Comparison of ENCODE assay signal across 8 cellular contexts in genomic region chr16:84952335-84953050, GRCh38. TPM values are rescaled to one million over a fixed set of nuclear protein-coding genes. Genes with fewer than 3 reads are reported as not detected.
DNase-seq lines count a peak whose midpoint lies in the region; ATAC-seq, FAIRE-seq and TF ChIP-seq lines count a peak whose summit lies in the region.

No MANE protein-coding gene starts in this region.

- TF ChIP-seq CTCF in WERI-Rb-1 (IDR thresholded peaks at IDR 0.05; ENCODE audit: low read depth, low read length) (peak; percentile 79), breast epithelium (IDR thresholded peaks at IDR 0.05) (peak; percentile 86 to 95 (median 88))

- H3K36me3 ChIP-seq in WERI-Rb-1 (no peaks in the 10 kb centered on the region), breast epithelium (no peaks in the 10 kb centered on the region)

- no peak for TF ChIP-seq POLR2A in H54 (IDR thresholded peaks at IDR 0.05; ENCODE audit: low read depth, low read length)
- TF ChIP-seq POLR2A in breast epithelium (IDR thresholded peaks at IDR 0.05): no peak

- intact Hi-C loops in breast epithelium (cut with DNase I; ENCODE audit: low total_unique reads): loop anchor here (10.0 kb wide), 1 partner anchor 198 kb away; no protein-coding TSS in a partner anchor

- FAIRE-seq in H54 (lab: Jason Lieb, UNC): no peak

- ATAC-seq in HG02938 (IDR thresholded peaks at IDR 0.05; ENCODE audit: unreplicated experiment): no peak

- H3K4me3 ChIP-seq in WERI-Rb-1 (ENCODE audit: low read depth, low read length) (no peak overlapping the region), breast epithelium (no peak overlapping the region)

- H3K9me3 ChIP-seq in WERI-Rb-1 (ENCODE audit: severe bottlenecking): no peaks in the 10 kb centered on the region
- no peaks in the 10 kb centered on the region for H3K9me3 ChIP-seq in breast epithelium

- H3K4me1 ChIP-seq in breast epithelium: no peaks in the 10 kb centered on the region

- no peaks in the 10 kb centered on the region for H3K27me3 ChIP-seq in WERI-Rb-1 (ENCODE audit: insufficient read depth, low read depth, severe bottlenecking)
- H3K27me3 ChIP-seq in breast epithelium: no peaks in the 10 kb centered on the region

- DNase-seq in COLO829 (ENCODE audit: low spot score): peak; percentile 47
- peak; percentile 78 for DNase-seq in H54 (ENCODE audit: insufficient read length, low spot score)
- peak; percentile 47 for DNase-seq in NCI-H2171 (lab: John Stamatoyannopoulos, UW)
- peak; percentile 86 for DNase-seq in WERI-Rb-1
- DNase-seq in breast epithelium (ENCODE audit: low spot score in 2 of 2): peak; percentile 69 to 71
- peak; percentile 98 for DNase-seq in islet precursor cell
- peak; percentile 37 to 40 for DNase-seq in stimulated activated CD4-positive, alpha-beta T cell treated with anti-CD3 and anti-CD28 coated beads, Interleukin-15, amount 100 ng/mL, for 1 hour (ENCODE audit: low read depth in 1 of 2, low spot score in 1 of 2)

- H3K27ac ChIP-seq in WERI-Rb-1 (peak overlapping the region; percentile 96), breast epithelium (no peak overlapping the region)

RNA-seq across cellular contexts. Expression of gene ZDHHC7, which starts 58.8 kb away (rescaled TPM):
- 10 to 100 TPM; 38.7 to 69.6 (median 41.1) TPM for total RNA-seq in breast epithelium

Comparison
In these comparisons a context has a peak if more than half of its experiments do, and no peak if none do; other contexts are left out.
1. DNase-seq: peak in every context shown above with its lines; median percentile 98 in islet precursor cell; 86 in WERI-Rb-1; 78 in H54; 70 in breast epithelium; 47 in COLO829; 47 in NCI-H2171; 38 in stimulated activated CD4-positive, alpha-beta T cell treated with anti-CD3 and anti-CD28 coated beads, Interleukin-15, amount 100 ng/mL, for 1 hour.